In genomic region chr18:3451989-3452749, GRCh38 we compare ENCODE assay signal across 8 cellular contexts. TPM values are rescaled to one million over a fixed set of nuclear protein-coding genes. Genes with fewer than 3 reads are reported as not detected.
DNase-seq lines count a peak whose midpoint lies in the region; ATAC-seq and TF ChIP-seq lines count a peak whose summit lies in the region.

No MANE protein-coding gene starts in this region.

- no peaks in the 10 kb centered on the region for H3K9me3 ChIP-seq in body of pancreas

- peak; percentile 48 for DNase-seq in SW480 (ENCODE audit: low spot score)
- DNase-seq in body of pancreas, result peak; percentile 47 to 62 (median 51)
- peak; percentile 77 for DNase-seq in iris pigment epithelial cell (ENCODE audit: low read depth)
- peak; percentile 25 for DNase-seq in stimulated activated CD4-positive, alpha-beta T cell treated with anti-CD3 and anti-CD28 coated beads, Interleukin-12 subunit alpha, Interleukin-12 subunit beta, amount 100 ng/mL, for 4 hours
- no peak for DNase-seq in NCI-H1092 treated with DMSO at 0.1 percent for 48 hours (lab: John Stamatoyannopoulos, UW)
- no peak for DNase-seq in DMS153 (lab: John Stamatoyannopoulos, UW)

- H3K36me3 ChIP-seq in body of pancreas (replicated peaks in 1 of 2; ENCODE audit: insufficient read depth in 1 of 2, low read depth in 2 of 2), result no peaks in the 10 kb centered on the region

- H3K4me3 ChIP-seq in body of pancreas, result peak overlapping the region; percentile 37 to 56

- TF ChIP-seq POLR2A in GM18951 (IDR thresholded peaks at IDR 0.05; ENCODE audit: extremely low read depth, insufficient read depth, insufficient read length), result peak; percentile 22
- peak in 1 of 3 donors; percentile 46 for TF ChIP-seq POLR2A in body of pancreas (IDR thresholded peaks at IDR 0.05)

- 1 to 2% methylated on average over 15 to 53 of the region's 53 CpGs for whole genome bisulfite sequencing in body of pancreas, 2 donors

- no peak for ATAC-seq in body of pancreas
- ATAC-seq in HG02884 (IDR thresholded peaks at IDR 0.05; ENCODE audit: unreplicated experiment), result no peak

- H3K27ac ChIP-seq in body of pancreas, result peak overlapping the region; percentile 95 to 99 (median 98)

- H3K4me1 ChIP-seq in body of pancreas, result peaks cover 51% of the 10 kb centered on the region

- no peaks in the 10 kb centered on the region for H3K27me3 ChIP-seq in body of pancreas

- intact Hi-C loops in body of pancreas (cut with DNase I), result loop anchor here (5.0 to 10.0 kb wide), 2 partner anchors 170 to 213 kb away; no protein-coding TSS in a partner anchor

- in situ Hi-C loops in GM18951 (cut with MboI; ENCODE audit: low sequenced_read_pairs, unreplicated experiment), result no loop called here

- TF ChIP-seq CTCF in body of pancreas (IDR thresholded peaks at IDR 0.05), result no peak

RNA-seq across cellular contexts. Expression of gene TGIF1, which starts 2.2 kb away (rescaled TPM):
- total RNA-seq in body of pancreas, result 10 to 100 TPM; 17.1 to 23.1 TPM

Comparison
In these comparisons a context has a peak if more than half of its experiments do, and no peak if none do; other contexts are left out.
1. DNase-seq: peak in SW480 (single experiment), body of pancreas (4 of 4), iris pigment epithelial cell (single experiment) and stimulated activated CD4-positive, alpha-beta T cell treated with anti-CD3 and anti-CD28 coated beads, Interleukin-12 subunit alpha, Interleukin-12 subunit beta, amount 100 ng/mL, for 4 hours (single experiment); none in NCI-H1092 treated with DMSO at 0.1 percent for 48 hours (single experiment) and DMS153 (single experiment).